ENCODE assay signal across 8 cellular contexts in genomic region chr20:42506397-42506796, GRCh38.
"Had no signal": no experiment of that assay in that cellular context is flagged by ENCODE, and none has a peak within 500 bp of the region (broad histone marks: within the 10 kb centered on the region; RNA-seq: fewer than 3 reads in every experiment).

No MANE protein-coding gene starts in this region.

- ATAC-seq: GM12878 had no signal

- DNase-seq: GDM1, GF-D8 had no signal

- FAIRE-seq: G401.6, GM12878, GM12891, GM12892, GM18507, GM19239 had no signal

- H3K4me3 ChIP-seq: GM12878 had no signal
